In genomic region chr3:11198070-11198469, GRCh38 we compare ENCODE assay signal across 15 cellular contexts. TPM values are rescaled to one million over a fixed set of nuclear protein-coding genes. Genes with fewer than 3 reads are reported as not detected.
"Had no signal": no experiment of that assay in that cellular context is flagged by ENCODE, and none has a peak within 500 bp of the region (broad histone marks: within the 10 kb centered on the region; RNA-seq: fewer than 3 reads in every experiment).

No MANE protein-coding gene starts in this region.

- H3K4me1 Mint-ChIP-seq: immature natural killer cell had no signal

- H3K4me3 Mint-ChIP-seq: activated CD4-positive, alpha-beta T cell treated with anti-CD3 and anti-CD28 coated beads, Interleukin-2, amount 10 ng/mL, durations not matched to agents 7 days and 5 days; activated naive CD4-positive, alpha-beta T cell treated with anti-CD3 and anti-CD28 coated beads, Interleukin-2, amount 50 U/mL, for 24 hours; endodermal cell; immature natural killer cell; natural killer cell treated with Interleukin-12 subunit alpha and Interleukin-12 subunit beta and Interleukin-15 and Interleukin-18, amount 100 ng/mL, for 72 hours; stimulated activated naive CD8-positive, alpha-beta T cell treated with anti-CD3 and anti-CD28 coated beads, Interleukin-15, amount 100 ng/mL, for 72 hours; T-helper 17 cell had no signal

- H3K36me3 ChIP-seq: breast epithelium, ovary had no signal

- H3K9me3 ChIP-seq: breast epithelium, ovary, testis had no signal

- ATAC-seq: esophagus mucosa; left cardiac atrium; natural killer cell treated with Interleukin-12 subunit alpha and Interleukin-12 subunit beta and Interleukin-15 and Interleukin-18, amount 100 ng/mL, for 72 hours; stimulated activated naive CD8-positive, alpha-beta T cell treated with anti-CD3 and anti-CD28 coated beads, Interleukin-15, amount 100 ng/mL, for 72 hours; T-helper 17 cell had no signal

- H3K4me1 ChIP-seq: breast epithelium, testis had no signal

- H3K36me3 Mint-ChIP-seq: activated naive CD4-positive, alpha-beta T cell treated with anti-CD3 and anti-CD28 coated beads, Interleukin-2, amount 50 U/mL, for 24 hours; immature natural killer cell; natural killer cell treated with Interleukin-12 subunit alpha and Interleukin-12 subunit beta and Interleukin-15 and Interleukin-18, amount 100 ng/mL, for 72 hours had no signal

- H3K9me3 Mint-ChIP-seq: activated CD4-positive, alpha-beta T cell treated with anti-CD3 and anti-CD28 coated beads, Interleukin-2, amount 10 ng/mL, durations not matched to agents 7 days and 5 days; activated naive CD4-positive, alpha-beta T cell treated with anti-CD3 and anti-CD28 coated beads, Interleukin-2, amount 50 U/mL, for 24 hours; immature natural killer cell; natural killer cell treated with Interleukin-12 subunit alpha and Interleukin-12 subunit beta and Interleukin-15 and Interleukin-18, amount 100 ng/mL, for 72 hours; stimulated activated naive CD8-positive, alpha-beta T cell treated with anti-CD3 and anti-CD28 coated beads, Interleukin-15, amount 100 ng/mL, for 72 hours had no signal

- H3K4me3 ChIP-seq: breast epithelium, ovary, testis had no signal

- H3K27me3 ChIP-seq: breast epithelium, ovary, testis had no signal

- H3K27ac ChIP-seq: ovary, testis had no signal

- H3K27ac Mint-ChIP-seq: activated CD4-positive, alpha-beta T cell treated with anti-CD3 and anti-CD28 coated beads, Interleukin-2, amount 10 ng/mL, durations not matched to agents 7 days and 5 days; activated naive CD4-positive, alpha-beta T cell treated with anti-CD3 and anti-CD28 coated beads, Interleukin-2, amount 50 U/mL, for 24 hours; endodermal cell; immature natural killer cell; natural killer cell treated with Interleukin-12 subunit alpha and Interleukin-12 subunit beta and Interleukin-15 and Interleukin-18, amount 100 ng/mL, for 72 hours; T-helper 17 cell had no signal

- DNase-seq: activated CD4-positive, alpha-beta T cell treated with anti-CD3 and anti-CD28 coated beads, Interleukin-2, amount 10 ng/mL, durations not matched to agents 7 days and 5 days; activated CD4-positive, CD25-positive, alpha-beta regulatory T cell; endodermal cell; glutamatergic neuron; immature natural killer cell; left cardiac atrium; ovary; stimulated activated CD4-positive, alpha-beta T cell treated with anti-CD3 and anti-CD28 coated beads, Interleukin-4, amount 100 ng/mL, for 1 hour; stimulated activated naive CD8-positive, alpha-beta T cell treated with anti-CD3 and anti-CD28 coated beads, Interleukin-15, amount 100 ng/mL, for 72 hours; T-helper 17 cell; testis had no signal

RNA-seq across cellular contexts. Expression of gene HRH1, which starts 43.8 kb away (rescaled TPM):
- total RNA-seq: T-helper 17 cell had no signal
